Comparison of ENCODE assay signal across 33 cellular contexts in the genomic region with DNA sequence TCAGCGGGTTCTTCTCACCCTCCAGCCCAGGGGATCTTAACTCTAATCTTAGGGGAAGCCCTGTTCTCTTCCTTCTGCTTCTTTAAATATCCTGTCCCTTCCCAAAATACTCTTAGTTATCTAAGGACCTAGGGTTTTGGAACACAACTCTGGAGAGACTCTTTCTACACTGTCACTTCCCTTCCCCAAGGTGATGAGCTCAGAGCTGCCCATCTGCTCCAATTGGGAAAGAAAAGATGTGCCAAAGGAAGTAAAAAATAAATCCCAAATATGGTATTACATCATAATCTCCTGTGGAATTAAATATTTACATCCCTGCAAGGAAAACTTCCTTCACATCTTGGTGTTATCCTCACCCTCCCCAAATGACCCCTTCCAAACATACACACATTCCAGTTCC.
"Had no signal": no experiment of that assay in that cellular context is flagged by ENCODE, and none has a peak within 500 bp of the region (broad histone marks: within the 10 kb centered on the region; RNA-seq: fewer than 3 reads in every experiment).

No MANE protein-coding gene starts in this region.

- H3K36me3 Mint-ChIP-seq: activated CD8-positive, alpha-beta memory T cell treated with anti-CD3 and anti-CD28 coated beads, Interleukin-2, amount 10 ng/mL, durations not matched to agents 7 days and 5 days; activated naive CD4-positive, alpha-beta T cell treated with anti-CD3 and anti-CD28 coated beads, Interleukin-2, amount 50 U/mL, for 24 hours; activated naive CD8-positive, alpha-beta T cell treated with anti-CD3 and anti-CD28 coated beads, Interleukin-2, amount 10 ng/mL, durations not matched to agents 7 days and 5 days had no signal

- H3K36me3 ChIP-seq: ascending aorta, cardiac muscle cell, WERI-Rb-1 had no signal

- H3K27me3 ChIP-seq: ascending aorta, cardiac muscle cell had no signal

- H3K9me3 Mint-ChIP-seq: activated CD4-positive, alpha-beta memory T cell treated with anti-CD3 and anti-CD28 coated beads, Interleukin-2, amount 10 ng/mL, durations not matched to agents 7 days and 5 days; activated naive CD4-positive, alpha-beta T cell treated with anti-CD3 and anti-CD28 coated beads, Interleukin-2, amount 50 U/mL, for 24 hours; activated T-helper 2 cell treated with anti-CD3 and anti-CD28 coated beads, Interferon-gamma antibody, Interleukin-2, Interleukin-4, amounts not matched to agents 10 μg/mL and 5 μg/mL and 100 μg/mL, durations not matched to agents 14 hours and 24 hours and 36 hours; central memory CD8-positive, alpha-beta T cell had no signal

- H3K27ac Mint-ChIP-seq: activated CD4-positive, alpha-beta memory T cell treated with anti-CD3 and anti-CD28 coated beads, Interleukin-2, amount 10 ng/mL, durations not matched to agents 7 days and 5 days; activated CD8-positive, alpha-beta memory T cell treated with anti-CD3 and anti-CD28 coated beads, Interleukin-2, amount 10 ng/mL, durations not matched to agents 7 days and 5 days; activated naive CD4-positive, alpha-beta T cell treated with anti-CD3 and anti-CD28 coated beads, Interleukin-2, amount 50 U/mL, for 24 hours; activated naive CD8-positive, alpha-beta T cell treated with anti-CD3 and anti-CD28 coated beads, Interleukin-2, amount 10 ng/mL, durations not matched to agents 7 days and 5 days; activated T-helper 2 cell treated with anti-CD3 and anti-CD28 coated beads, Interferon-gamma antibody, Interleukin-2, Interleukin-4, amounts not matched to agents 10 μg/mL and 5 μg/mL and 100 μg/mL, durations not matched to agents 14 hours and 24 hours and 36 hours had no signal

- DNase-seq: activated CD4-positive, alpha-beta memory T cell treated with anti-CD3 and anti-CD28 coated beads, Interleukin-2, amount 10 ng/mL, durations not matched to agents 7 days and 5 days; activated CD4-positive, alpha-beta T cell treated with anti-CD3 and anti-CD28 coated beads for 1 hour; activated CD4-positive, alpha-beta T cell treated with anti-CD3 and anti-CD28 coated beads for 48 hours; activated CD4-positive, CD25-positive, alpha-beta regulatory T cell; activated CD8-positive, alpha-beta memory T cell treated with anti-CD3 and anti-CD28 coated beads for 24 hours; activated CD8-positive, alpha-beta memory T cell treated with anti-CD3 and anti-CD28 coated beads, Interleukin-2, amount 10 ng/mL, durations not matched to agents 7 days and 5 days; activated gamma-delta T cell; activated naive CD4-positive, alpha-beta T cell treated with Interleukin-2 at 50 U/mL for 16 hours; activated naive CD8-positive, alpha-beta T cell treated with anti-CD3 and anti-CD28 coated beads, Interleukin-2, amount 10 ng/mL, durations not matched to agents 7 days and 5 days; activated T-cell treated with anti-CD3 and anti-CD28 coated beads, Interleukin-2, amount 50 U/mL, for 1 hour; amygdala; Karpas-422; KBM-7; NCI-H1105 treated with DMSO at 0.1 percent for 48 hours; NCI-H1436; NCI-H1694; NCI-H1930; NCI-H2081 treated with DMSO at 0.1 percent for 48 hours; NCI-H345; NCI-H510A; NCI-H526; NCI-H748 treated with DMSO at 0.1 percent for 48 hours; NK-92 treated with Interleukin-12 subunit alpha and Interleukin-12 subunit beta, amount 100 ng/mL, for 24 hours; PC-9; Right ventricle myocardium superior; T1000; WERI-Rb-1 had no signal

- H3K4me3 Mint-ChIP-seq: activated CD4-positive, alpha-beta memory T cell treated with anti-CD3 and anti-CD28 coated beads, Interleukin-2, amount 10 ng/mL, durations not matched to agents 7 days and 5 days; activated CD8-positive, alpha-beta memory T cell treated with anti-CD3 and anti-CD28 coated beads, Interleukin-2, amount 10 ng/mL, durations not matched to agents 7 days and 5 days; activated naive CD4-positive, alpha-beta T cell treated with anti-CD3 and anti-CD28 coated beads, Interleukin-2, amount 50 U/mL, for 24 hours; activated naive CD8-positive, alpha-beta T cell treated with anti-CD3 and anti-CD28 coated beads, Interleukin-2, amount 10 ng/mL, durations not matched to agents 7 days and 5 days; central memory CD8-positive, alpha-beta T cell had no signal

- H3K4me1 Mint-ChIP-seq: activated CD4-positive, alpha-beta memory T cell treated with anti-CD3 and anti-CD28 coated beads, Interleukin-2, amount 10 ng/mL, durations not matched to agents 7 days and 5 days; activated CD8-positive, alpha-beta memory T cell treated with anti-CD3 and anti-CD28 coated beads, Interleukin-2, amount 10 ng/mL, durations not matched to agents 7 days and 5 days; activated naive CD4-positive, alpha-beta T cell treated with anti-CD3 and anti-CD28 coated beads, Interleukin-2, amount 50 U/mL, for 24 hours; activated naive CD8-positive, alpha-beta T cell treated with anti-CD3 and anti-CD28 coated beads, Interleukin-2, amount 10 ng/mL, durations not matched to agents 7 days and 5 days; central memory CD8-positive, alpha-beta T cell had no signal

- H3K4me3 ChIP-seq: ascending aorta, cardiac muscle cell, PC-9, SK-N-MC had no signal
